ENCODE assay signal across 8 cellular contexts in genomic region chr16:56988948-56989945, GRCh38.
DNase-seq lines count a peak whose midpoint lies in the region; ATAC-seq and TF ChIP-seq lines count a peak whose summit lies in the region.

TSS of gene NLRC5 (plus strand) at chr16:56989557. CDS start at chr16:57020713, 31,156 bp downstream.

- DNase-seq in NCI-H2029 (lab: John Stamatoyannopoulos, UW) (peak; percentile 57), NCI-H2029 treated with DMSO at 0.1 percent for 48 hours (lab: John Stamatoyannopoulos, UW) (no peak), NCI-H2196 (lab: John Stamatoyannopoulos, UW; ENCODE audit: unreplicated experiment) (peak; percentile 59), cardiac fibroblast (ENCODE audit: low read depth in 2 of 2) (peak; percentile 81 to 85), islet precursor cell (peak; percentile 83)
- DNase-seq in activated CD4-positive, CD25-positive, alpha-beta regulatory T cell (lab: John Stamatoyannopoulos, UW): peak; percentile 84 to 94 (median 88)
- peak; percentile 96 for DNase-seq in stimulated activated CD4-positive, alpha-beta T cell treated with anti-CD3 and anti-CD28 coated beads, Interleukin-12 subunit alpha, Interleukin-12 subunit beta, amount 100 ng/mL, for 4 hours

- ATAC-seq in HG02943 (IDR thresholded peaks at IDR 0.05; ENCODE audit: low read depth, unreplicated experiment): peak; percentile 71

- peak within 1 kb of the TSS; percentile 74 to 80 for H3K4me3 ChIP-seq in cardiac fibroblast (replicated peaks in 1 of 2; ENCODE audit: low read depth in 2 of 2, low read length in 2 of 2)

- no peak for TF ChIP-seq CTCF in cardiac fibroblast (IDR thresholded peaks at IDR 0.05; ENCODE audit: low read depth, low read length)
